ENCODE assay signal across 13 cellular contexts in genomic region chr22:35611891-35612576, GRCh38.
DNase-seq lines count a peak whose midpoint lies in the region; ATAC-seq lines count a peak whose summit lies in the region.
"Had no signal": no experiment of that assay in that cellular context is flagged by ENCODE, and none has a peak within 500 bp of the region (broad histone marks: within the 10 kb centered on the region; RNA-seq: fewer than 3 reads in every experiment).

No MANE protein-coding gene starts in this region.

- ATAC-seq in memory B cell (ENCODE audit: low read depth) (peak; percentile 58), GM18873 (IDR thresholded peaks at IDR 0.05; ENCODE audit: low FRiP score, unreplicated experiment) (no peak), HG03460 (IDR thresholded peaks at IDR 0.05; ENCODE audit: unreplicated experiment) (no peak)
- ATAC-seq: activated CD4-positive, CD25-positive, alpha-beta regulatory T cell treated with anti-CD3 and anti-CD28 coated beads, Interleukin-2, amount 50 U/mL, for 24 hours; SK-N-SH treated with all-trans-retinoic acid at 6 μM for 48 hours had no signal

- DNase-seq in CD1c-positive myeloid dendritic cell (ENCODE audit: extremely low spot score) = peak; percentile 93
- DNase-seq in KG1 (lab: John Stamatoyannopoulos, UW) = peak; percentile 23
- DNase-seq in UCSD-AML1 (lab: John Stamatoyannopoulos, UW; ENCODE audit: unreplicated experiment) = peak; percentile 58
- DNase-seq in memory B cell (ENCODE audit: low spot score in 2 of 2) = no peak
- no peak for DNase-seq in dedifferentiated amniotic fluid mesenchymal stem cell (ENCODE audit: extremely low spot score)
- DNase-seq in Ammon's horn (ENCODE audit: low spot score) = no peak
- DNase-seq: NCI-H1417, NCI-H526 treated with DMSO at 0.1 percent for 48 hours had no signal

- peak overlapping the region; percentile 15 for H3K27ac Mint-ChIP-seq in memory B cell
- H3K27ac Mint-ChIP-seq: nephron had no signal

- no peaks in the 10 kb centered on the region for H3K9me3 Mint-ChIP-seq in memory B cell
- H3K9me3 Mint-ChIP-seq: nephron had no signal

- no peak overlapping the region for H3K4me3 Mint-ChIP-seq in memory B cell
- H3K4me3 Mint-ChIP-seq: nephron had no signal

- H3K36me3 Mint-ChIP-seq in memory B cell = no peaks in the 10 kb centered on the region

- peaks cover 10% of the 10 kb centered on the region for H3K27me3 Mint-ChIP-seq in memory B cell

- H3K4me1 Mint-ChIP-seq in memory B cell = peaks cover 12% of the 10 kb centered on the region
- H3K4me1 Mint-ChIP-seq: nephron had no signal

Comparison
In these comparisons a context has a peak if more than half of its experiments do, and no peak if none do; other contexts are left out.
1. DNase-seq: peak in CD1c-positive myeloid dendritic cell (single experiment), KG1 (single experiment) and UCSD-AML1 (single experiment); none in memory B cell (0 of 2), dedifferentiated amniotic fluid mesenchymal stem cell (single experiment) and Ammon's horn (single experiment).